24 cellular contexts compared by ENCODE assay signal in the genomic region with DNA sequence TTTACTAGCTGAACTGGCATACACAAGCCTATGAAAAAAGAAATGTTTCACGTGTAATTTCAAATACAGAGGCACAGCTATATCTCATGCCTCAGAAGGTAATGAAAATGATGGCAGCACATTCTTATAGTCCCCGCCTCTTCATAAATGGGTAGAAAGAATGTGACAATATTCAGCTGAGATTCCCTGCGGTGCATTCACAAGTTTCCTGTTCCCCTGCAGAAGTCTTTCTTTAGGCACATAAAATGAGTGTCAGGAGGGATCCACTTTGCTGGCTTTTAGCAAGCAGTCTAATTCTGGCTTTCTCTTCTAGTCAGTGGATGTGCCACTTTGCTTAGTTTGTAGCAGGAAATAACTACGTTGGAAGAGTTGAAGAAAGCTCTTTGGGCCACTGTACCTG. TPM values are rescaled to one million over a fixed set of nuclear protein-coding genes. Genes with fewer than 3 reads are reported as not detected.
"Had no signal": no experiment of that assay in that cellular context is flagged by ENCODE, and none has a peak within 500 bp of the region (broad histone marks: within the 10 kb centered on the region; RNA-seq: fewer than 3 reads in every experiment).

No MANE protein-coding gene starts in this region.

- H3K79me2 ChIP-seq: hepatocyte had no signal

- H3K9me3 Mint-ChIP-seq: nephron; stimulated activated naive CD8-positive, alpha-beta T cell treated with anti-CD3 and anti-CD28 coated beads, Interleukin-15, Interleukin-2, amounts not matched to agents 100 ng/mL and 50 ng/mL, for 24 hours had no signal

- H3K9me3 ChIP-seq: colonic mucosa, psoas muscle, right lobe of liver, testis, tibial nerve, upper lobe of right lung had no signal

- ATAC-seq: left colon; left ventricle myocardium superior; psoas muscle; right lobe of liver; stimulated activated effector memory CD8-positive, alpha-beta T cell treated with anti-CD3 and anti-CD28 coated beads, Interleukin-12 subunit alpha, Interleukin-12 subunit beta, amount 100 ng/mL, for 72 hours; upper lobe of right lung had no signal

- H3K36me3 ChIP-seq: colonic mucosa, neutrophil, right lobe of liver, tibial nerve, upper lobe of right lung had no signal

- H3K27ac Mint-ChIP-seq: immature natural killer cell; naive B cell; nephron; stimulated activated effector memory CD8-positive, alpha-beta T cell treated with anti-CD3 and anti-CD28 coated beads, Interleukin-12 subunit alpha, Interleukin-12 subunit beta, amount 100 ng/mL, for 72 hours; stimulated activated naive CD8-positive, alpha-beta T cell treated with anti-CD3 and anti-CD28 coated beads, Interleukin-15, Interleukin-2, amounts not matched to agents 100 ng/mL and 50 ng/mL, for 24 hours had no signal

- H3K4me1 ChIP-seq: colonic mucosa, psoas muscle, right lobe of liver, testis, tibial nerve, upper lobe of right lung had no signal

- H3K27me3 ChIP-seq: colonic mucosa, hepatocyte, neutrophil, right lobe of liver, testis, tibial nerve, upper lobe of right lung had no signal

- H3K36me3 Mint-ChIP-seq: immature natural killer cell; naive B cell; stimulated activated effector memory CD8-positive, alpha-beta T cell treated with anti-CD3 and anti-CD28 coated beads, Interleukin-12 subunit alpha, Interleukin-12 subunit beta, amount 100 ng/mL, for 72 hours had no signal

- DNase-seq: colonic mucosa; dermis blood vessel endothelial cell; foreskin melanocyte; head of caudate nucleus; immature natural killer cell; kidney; left colon; left ventricle myocardium superior; mesenchymal stem cell; naive B cell; psoas muscle; retina; right lobe of liver; stimulated activated CD4-positive, alpha-beta T cell treated with anti-CD3 and anti-CD28 coated beads, Interleukin-4, amount 100 ng/mL, for 1 hour; stimulated activated CD8-positive, alpha-beta memory T cell treated with anti-CD3 and anti-CD28 coated beads, Interleukin-4, amount 100 ng/mL, for 48 hours; testis; upper lobe of right lung had no signal

- H3K27me3 Mint-ChIP-seq: naive B cell; stimulated activated naive CD8-positive, alpha-beta T cell treated with anti-CD3 and anti-CD28 coated beads, Interleukin-15, Interleukin-2, amounts not matched to agents 100 ng/mL and 50 ng/mL, for 24 hours had no signal

- H3K4me1 Mint-ChIP-seq: immature natural killer cell; naive B cell; stimulated activated effector memory CD8-positive, alpha-beta T cell treated with anti-CD3 and anti-CD28 coated beads, Interleukin-12 subunit alpha, Interleukin-12 subunit beta, amount 100 ng/mL, for 72 hours had no signal

- H3K4me3 Mint-ChIP-seq: immature natural killer cell; nephron; stimulated activated effector memory CD8-positive, alpha-beta T cell treated with anti-CD3 and anti-CD28 coated beads, Interleukin-12 subunit alpha, Interleukin-12 subunit beta, amount 100 ng/mL, for 72 hours; stimulated activated naive CD8-positive, alpha-beta T cell treated with anti-CD3 and anti-CD28 coated beads, Interleukin-15, Interleukin-2, amounts not matched to agents 100 ng/mL and 50 ng/mL, for 24 hours had no signal

- H3K4me2 ChIP-seq: hepatocyte had no signal

- H3K4me3 ChIP-seq: colonic mucosa, hepatocyte, lung, psoas muscle, right lobe of liver, testis, tibial nerve, upper lobe of right lung had no signal

- H3K27ac ChIP-seq: colonic mucosa, hepatocyte, neutrophil, psoas muscle, right lobe of liver, testis, tibial nerve, upper lobe of right lung had no signal

- H2AFZ ChIP-seq: hepatocyte had no signal

RNA-seq across cellular contexts. Expression of a gene that starts 56.1 kb away (rescaled TPM):
- total RNA-seq: dermis blood vessel endothelial cell, upper lobe of right lung had no signal
- polyA plus RNA-seq: immature natural killer cell had no signal
